ENCODE assay signal across 8 cellular contexts in genomic region chr1:51989582-51990477, GRCh38. TPM values are rescaled to one million over a fixed set of nuclear protein-coding genes. Genes with fewer than 3 reads are reported as not detected.
DNase-seq lines count a peak whose midpoint lies in the region; ATAC-seq and TF ChIP-seq lines count a peak whose summit lies in the region.

No MANE protein-coding gene starts in this region.

- no peak overlapping the region for H3K27ac ChIP-seq in AG04450 (ENCODE audit: low read depth, low read length)
- H3K27ac ChIP-seq in HL-60 (replicated peaks), result no peak overlapping the region

- no peak for ATAC-seq in mucosa of descending colon
- ATAC-seq in HG03045 (IDR thresholded peaks at IDR 0.05; ENCODE audit: unreplicated experiment), result no peak
- no peak for ATAC-seq in GM21576 (IDR thresholded peaks at IDR 0.05; ENCODE audit: unreplicated experiment)

- no peaks in the 10 kb centered on the region for H3K9me3 ChIP-seq in AG04450 (ENCODE audit: control insufficient read depth, insufficient read depth, low read length)
- H3K9me3 ChIP-seq in mucosa of descending colon, result no peaks in the 10 kb centered on the region

- POLR2A ChIA-PET in AG04450 (lab: Yijun Ruan, JAX), result no interaction called here

- TF ChIP-seq CTCF in AG04450 (IDR thresholded peaks at IDR 0.05; ENCODE audit: low read depth, low read length) (no peak), HL-60 (IDR thresholded peaks at IDR 0.05; ENCODE audit: insufficient read depth, low read length) (no peak), chondrocyte (IDR thresholded peaks at IDR 0.05) (no peak), mucosa of descending colon (IDR thresholded peaks at IDR 0.05) (no peak)

- DNase-seq in AG04450 (ENCODE audit: low read depth, low spot score) (no peak), HL-60 (ENCODE audit: low read depth in 1 of 2, low spot score in 1 of 2) (no peak), chondrocyte (ENCODE audit: low spot score) (peak; percentile 85), mucosa of descending colon (no peak), superior temporal gyrus (ENCODE audit: extremely low spot score) (no peak), CD1c-positive myeloid dendritic cell (ENCODE audit: extremely low spot score) (no peak)

- H3K4me3 ChIP-seq in AG04450 (ENCODE audit: low read depth, low read length) (peak overlapping the region; percentile 67), HL-60 (replicated peaks; ENCODE audit: insufficient read depth, low read length) (peak overlapping the region; percentile 42), mucosa of descending colon (peak overlapping the region; percentile 4)

- no peaks in the 10 kb centered on the region for H3K36me3 Mint-ChIP-seq in chondrocyte (ENCODE audit: low read depth)

- H3K27me3 Mint-ChIP-seq in chondrocyte (ENCODE audit: low read depth), result peaks cover 2% of the 10 kb centered on the region

- intact Hi-C loops in mucosa of descending colon (cut with DNase I, micrococcal nuclease), result no loop called here

- peaks cover 17% of the 10 kb centered on the region for H3K4me1 Mint-ChIP-seq in chondrocyte (ENCODE audit: low read depth)

- no peak overlapping the region for H3K27ac Mint-ChIP-seq in chondrocyte (ENCODE audit: unreplicated experiment)

- H3K36me3 ChIP-seq in mucosa of descending colon (ENCODE audit: low read depth), result no peaks in the 10 kb centered on the region

- H3K9me3 Mint-ChIP-seq in chondrocyte (ENCODE audit: low read depth), result no peaks in the 10 kb centered on the region

- CTCF ChIA-PET in AG04450 (lab: Charles Lee), result interaction anchor here (1.1 kb wide), 1 partner anchor 93 kb away, joined by 5 read pairs; no protein-coding TSS in a partner anchor

- H3K4me3 Mint-ChIP-seq in chondrocyte (ENCODE audit: unreplicated experiment), result peak overlapping the region; percentile 70

- H3K27me3 ChIP-seq in AG04450 (ENCODE audit: control insufficient read depth, insufficient read depth, low read length) (peaks cover 4% of the 10 kb centered on the region), HL-60 (ENCODE audit: insufficient read depth, poor library complexity, severe bottlenecking) (peaks cover 22% of the 10 kb centered on the region)

- no peaks in the 10 kb centered on the region for H3K4me1 ChIP-seq in mucosa of descending colon (ENCODE audit: low read depth)

RNA-seq across cellular contexts. Expression of gene RAB3B, which starts 0.7 kb away (rescaled TPM):
- polyA plus RNA-seq in AG04450 (2011; rRNA removed), result 28.4 and 28.6 TPM in 2 replicates
- polyA minus RNA-seq in AG04450 (2011; rRNA and poly(A)+ RNA removed), result 51.1 and 66.1 TPM in 2 replicates
- total RNA-seq in chondrocyte, result 15.3 to 33.9 TPM (median 32.8 TPM) in 3 replicates
- 1 to 10 TPM; 3.5 to 5.6 (median 3.6) TPM for total RNA-seq in mucosa of descending colon

RNA-seq across cellular contexts. Expression of gene KTI12, which starts 43.8 kb away (rescaled TPM):
- polyA plus RNA-seq in AG04450 (2011; rRNA removed), result 9.8 and 10.5 TPM in 2 replicates
- polyA minus RNA-seq in AG04450 (2011; rRNA and poly(A)+ RNA removed), result 8.1 and 8.2 TPM in 2 replicates
- total RNA-seq in chondrocyte, result 10.6 to 10.9 TPM (median 10.6 TPM) in 3 replicates
- total RNA-seq in mucosa of descending colon, result 1 to 10 TPM; 4.3 to 6.7 (median 5.4) TPM

Comparison
In these comparisons a context has a peak if more than half of its experiments do, and no peak if none do; other contexts are left out.
1. H3K4me3 ChIP-seq: peak in every context shown above with its lines; median percentile 67 in AG04450; 42 in HL-60; 4 in mucosa of descending colon.